In the genomic region with DNA sequence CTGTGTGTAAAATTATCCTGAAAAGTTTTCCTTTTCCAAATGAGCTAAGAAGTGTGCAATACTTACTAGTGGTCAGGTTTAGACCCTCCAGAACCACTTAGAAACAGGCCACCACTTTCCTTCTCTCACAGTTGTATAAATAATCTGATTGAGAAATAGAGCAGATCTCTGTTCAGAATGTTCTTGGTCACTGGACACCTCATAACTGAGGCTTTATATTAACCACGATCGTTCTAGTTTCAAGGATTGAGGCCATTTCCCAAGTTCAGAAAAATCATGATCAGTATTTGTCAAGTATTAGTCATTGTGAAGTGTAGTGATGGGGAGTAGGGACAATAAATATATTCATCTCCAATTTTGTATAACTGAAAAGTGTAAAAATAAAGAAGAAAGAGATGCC, we compare ENCODE assay signal across 16 cellular contexts. TPM values are rescaled to one million over a fixed set of nuclear protein-coding genes. Genes with fewer than 3 reads are reported as not detected.
A peak's percentile ranks its signal among the peaks of the same experiment; 100 is the strongest.
DNase-seq lines count a peak whose midpoint lies in the region; ATAC-seq, FAIRE-seq and TF ChIP-seq lines count a peak whose summit lies in the region.
"Had no signal": no experiment of that assay in that cellular context is flagged by ENCODE, and none has a peak within 500 bp of the region (broad histone marks: within the 10 kb centered on the region; RNA-seq: fewer than 3 reads in every experiment).

No MANE protein-coding gene starts in this region.

- no peak overlapping the region for H3K27ac Mint-ChIP-seq in activated CD8-positive, alpha-beta memory T cell treated with anti-CD3 and anti-CD28 coated beads, Interleukin-2, amount 10 ng/mL, durations not matched to agents 7 days and 5 days
- H3K27ac Mint-ChIP-seq: activated naive CD8-positive, alpha-beta T cell treated with anti-CD3 and anti-CD28 coated beads for 36 hours; endodermal cell; stimulated activated effector memory CD8-positive, alpha-beta T cell treated with anti-CD3 and anti-CD28 coated beads, Interleukin-12 subunit alpha, Interleukin-12 subunit beta, amount 100 ng/mL, for 72 hours had no signal

- peaks cover 8% of the 10 kb centered on the region for H3K4me1 Mint-ChIP-seq in activated CD8-positive, alpha-beta memory T cell treated with anti-CD3 and anti-CD28 coated beads, Interleukin-2, amount 10 ng/mL, durations not matched to agents 7 days and 5 days

- H3K9me3 Mint-ChIP-seq in activated CD8-positive, alpha-beta memory T cell treated with anti-CD3 and anti-CD28 coated beads, Interleukin-2, amount 10 ng/mL, durations not matched to agents 7 days and 5 days (ENCODE audit: low read depth): no peaks in the 10 kb centered on the region
- H3K9me3 Mint-ChIP-seq: activated naive CD8-positive, alpha-beta T cell treated with anti-CD3 and anti-CD28 coated beads for 36 hours; endodermal cell; stimulated activated effector memory CD8-positive, alpha-beta T cell treated with anti-CD3 and anti-CD28 coated beads, Interleukin-12 subunit alpha, Interleukin-12 subunit beta, amount 100 ng/mL, for 72 hours had no signal

- no peaks in the 10 kb centered on the region for H3K36me3 Mint-ChIP-seq in activated CD8-positive, alpha-beta memory T cell treated with anti-CD3 and anti-CD28 coated beads, Interleukin-2, amount 10 ng/mL, durations not matched to agents 7 days and 5 days
- H3K36me3 Mint-ChIP-seq: activated naive CD8-positive, alpha-beta T cell treated with anti-CD3 and anti-CD28 coated beads for 36 hours; stimulated activated effector memory CD8-positive, alpha-beta T cell treated with anti-CD3 and anti-CD28 coated beads, Interleukin-12 subunit alpha, Interleukin-12 subunit beta, amount 100 ng/mL, for 72 hours had no signal

- intact Hi-C loops in cardiac septum (cut with DNase I): loop anchor here (5.0 to 10.0 kb wide), 2 partner anchors 135 to 223 kb away; partner anchors contain the start of genes SENP2 and TMEM41A

- ATAC-seq in activated CD8-positive, alpha-beta memory T cell treated with anti-CD3 and anti-CD28 coated beads, Interleukin-2, amount 10 ng/mL, durations not matched to agents 7 days and 5 days: no peak
- ATAC-seq: stimulated activated effector memory CD8-positive, alpha-beta T cell treated with anti-CD3 and anti-CD28 coated beads, Interleukin-12 subunit alpha, Interleukin-12 subunit beta, amount 100 ng/mL, for 72 hours had no signal

- TF ChIP-seq CTCF in GM13976 (IDR thresholded peaks at IDR 0.05; ENCODE audit: borderline replicate concordance, control extremely low read depth, extremely low read depth, insufficient read depth, missing control alignments): no peak

- peaks cover 51% of the 10 kb centered on the region for H3K27me3 Mint-ChIP-seq in activated CD8-positive, alpha-beta memory T cell treated with anti-CD3 and anti-CD28 coated beads, Interleukin-2, amount 10 ng/mL, durations not matched to agents 7 days and 5 days

- peak; percentile 91 for FAIRE-seq in RCC 7860 (lab: Jason Lieb, UNC)
- FAIRE-seq: small intestine, urothelium cell line had no signal

- in situ Hi-C loops in GM13976 (cut with MboI; ENCODE audit: low sequenced_read_pairs, unreplicated experiment): no loop called here

- no peak overlapping the region for H3K4me3 Mint-ChIP-seq in activated CD8-positive, alpha-beta memory T cell treated with anti-CD3 and anti-CD28 coated beads, Interleukin-2, amount 10 ng/mL, durations not matched to agents 7 days and 5 days
- H3K4me3 Mint-ChIP-seq: endodermal cell had no signal

- CTCF ChIA-PET in activated CD8-positive, alpha-beta memory T cell treated with anti-CD3 and anti-CD28 coated beads, Interleukin-2, amount 10 ng/mL, durations not matched to agents 7 days and 5 days (lab: Charles Lee): interaction anchor here (1.8 kb wide), 1 partner anchor 214 kb away, joined by 7 read pairs; no protein-coding TSS in a partner anchor

- DNase-seq in EL: peak; percentile 13
- DNase-seq in RCC 7860 (ENCODE audit: low spot score): peak; percentile 62
- peak; percentile 51 for DNase-seq in fibroblast of gingiva (ENCODE audit: low read depth)
- peak; percentile 93 for DNase-seq in renal cortical epithelial cell (ENCODE audit: low read depth)
- no peak for DNase-seq in cardiac septum (ENCODE audit: low spot score)
- no peak for DNase-seq in GM13976 (ENCODE audit: low spot score)
- DNase-seq in activated CD8-positive, alpha-beta memory T cell treated with anti-CD3 and anti-CD28 coated beads, Interleukin-2, amount 10 ng/mL, durations not matched to agents 7 days and 5 days: no peak
- DNase-seq in COLO668 (lab: John Stamatoyannopoulos, UW; ENCODE audit: unreplicated experiment): no peak
- DNase-seq: activated CD4-positive, alpha-beta T cell treated with anti-CD3 and anti-CD28 coated beads for 4 hours; activated naive CD8-positive, alpha-beta T cell treated with anti-CD3 and anti-CD28 coated beads for 36 hours; DMS 273 treated with DMSO at 0.1 percent for 48 hours; endodermal cell; NCI-H1694 treated with DMSO at 0.1 percent for 48 hours; small intestine had no signal

RNA-seq across cellular contexts. Expression of gene MAP3K13, which starts 1.0 kb away (rescaled TPM):
- total RNA-seq in renal cortical epithelial cell (35.3 and 40.7 TPM in 2 replicates), cardiac septum (9.0 TPM)
- 10 to 100 TPM in 1 of 2 experiments, 1 to 10 TPM in 1; 9.9 to 13.9 TPM for total RNA-seq in activated CD8-positive, alpha-beta memory T cell treated with anti-CD3 and anti-CD28 coated beads, Interleukin-2, amount 10 ng/mL, durations not matched to agents 7 days and 5 days

Comparison
In these comparisons a context has a peak if more than half of its experiments do, and no peak if none do; other contexts are left out.
1. DNase-seq: peak in EL (single experiment), RCC 7860 (single experiment), fibroblast of gingiva (single experiment) and renal cortical epithelial cell (single experiment); none in cardiac septum (single experiment), GM13976 (single experiment), activated CD8-positive, alpha-beta memory T cell treated with anti-CD3 and anti-CD28 coated beads, Interleukin-2, amount 10 ng/mL, durations not matched to agents 7 days and 5 days (single experiment) and COLO668 (single experiment).